In the genomic region with DNA sequence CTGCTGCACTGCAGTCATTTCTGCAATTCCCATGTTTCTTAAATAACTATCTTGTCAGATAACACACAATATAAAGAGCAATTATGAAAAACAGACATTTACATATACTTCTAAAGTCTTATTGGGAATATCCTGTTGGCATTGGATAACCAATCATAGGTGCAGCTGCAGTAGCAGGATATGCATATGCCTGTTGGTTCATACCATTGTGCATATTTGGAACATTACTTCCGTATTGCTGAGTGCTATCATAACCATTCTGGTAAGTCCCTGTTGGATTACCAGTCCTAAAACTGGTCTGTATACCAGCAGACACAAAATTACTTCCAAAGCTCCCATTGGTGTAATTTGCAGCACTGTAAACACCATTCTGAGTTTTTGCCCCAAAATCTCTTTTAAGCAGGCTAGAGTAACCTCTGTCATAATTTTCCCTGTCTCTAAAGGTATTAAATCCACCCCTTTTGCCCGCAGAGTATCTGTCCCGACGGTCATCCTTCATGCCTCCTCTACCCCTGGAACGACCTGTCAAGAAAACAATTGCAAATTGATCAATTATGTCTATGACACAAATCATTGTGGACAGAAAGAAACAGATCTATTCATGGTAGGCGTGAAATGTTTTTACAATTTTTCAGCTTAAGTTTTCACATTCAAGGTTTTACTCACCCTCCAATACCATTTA, we compare ENCODE assay signal across 12 cellular contexts. TPM values are rescaled to one million over a fixed set of nuclear protein-coding genes. Genes with fewer than 3 reads are reported as not detected.
DNase-seq lines count a peak whose midpoint lies in the region; ATAC-seq and TF ChIP-seq lines count a peak whose summit lies in the region.
"Had no signal": no experiment of that assay in that cellular context is flagged by ENCODE, and none has a peak within 500 bp of the region (broad histone marks: within the 10 kb centered on the region; RNA-seq: fewer than 3 reads in every experiment).

No MANE protein-coding gene starts in this region.

- peak overlapping the region; percentile 67 for H3K27ac Mint-ChIP-seq in activated naive CD8-positive, alpha-beta T cell treated with anti-CD3 and anti-CD28 coated beads for 36 hours
- H3K27ac Mint-ChIP-seq in mesothelial cell of epicardium = peak overlapping the region; percentile 72

- H3K4me1 Mint-ChIP-seq in activated naive CD8-positive, alpha-beta T cell treated with anti-CD3 and anti-CD28 coated beads for 36 hours = peaks cover 74% of the 10 kb centered on the region
- peaks cover 47% of the 10 kb centered on the region for H3K4me1 Mint-ChIP-seq in mesothelial cell of epicardium

- peaks cover 79 to 88% (median 83%) of the 10 kb centered on the region in 10 experiments for H3K4me1 ChIP-seq in BLaER1 treated with 17β-estradiol and CSF1 and Interleukin-3, amounts not matched to agents 10 nM and 100 nM
- H3K4me1 ChIP-seq in heart left ventricle = peaks cover 5 to 91% (median 70%) of the 10 kb centered on the region in 12 donors

- peak overlapping the region in 1 of 11 experiments; percentile 4; a peak in 4 of 22 replicates for H3K9ac ChIP-seq in BLaER1 treated with 17β-estradiol and CSF1 and Interleukin-3, amounts not matched to agents 10 nM and 100 nM

- TF ChIP-seq POLR2A in heart left ventricle (IDR thresholded peaks at IDR 0.05) = no peak

- DNase-seq in HS-5 (ENCODE audit: low read depth) (peak; percentile 29), mesothelial cell of epicardium (ENCODE audit: low spot score in 2 of 2, unreplicated experiment in 2 of 2) (no peak), NCI-H774 (lab: John Stamatoyannopoulos, UW) (no peak), heart left ventricle (no peak)
- no peak for DNase-seq in activated naive CD8-positive, alpha-beta T cell treated with anti-CD3 and anti-CD28 coated beads for 36 hours
- DNase-seq: activated CD4-positive, alpha-beta T cell treated with anti-CD3 and anti-CD28 coated beads, Interleukin-2, amount 10 ng/mL, durations not matched to agents 7 days and 5 days; stimulated activated CD4-positive, alpha-beta T cell treated with anti-CD3 and anti-CD28 coated beads, Interleukin-4, amount 100 ng/mL, for 1 hour; upper lobe of right lung had no signal

- H3K36me3 ChIP-seq in BLaER1 treated with 17β-estradiol and CSF1 and Interleukin-3, amounts not matched to agents 10 nM and 100 nM = peaks cover 68 to 76% (median 74%) of the 10 kb centered on the region in 11 experiments
- peaks cover 13 to 77% (median 75%) of the 10 kb centered on the region in 9 donors for H3K36me3 ChIP-seq in heart left ventricle

- H4K20me1 ChIP-seq in BLaER1 treated with 17β-estradiol and CSF1 and Interleukin-3, amounts not matched to agents 10 nM and 100 nM = peaks cover 77 to 92% (median 79%) of the 10 kb centered on the region in 11 experiments

- no peaks in the 10 kb centered on the region for H3K9me3 ChIP-seq in BLaER1 treated with 17β-estradiol and CSF1 and Interleukin-3, amounts not matched to agents 10 nM and 100 nM (replicated peaks in 1 of 11)
- no peaks in the 10 kb centered on the region for H3K9me3 ChIP-seq in heart left ventricle
- H3K9me3 ChIP-seq: upper lobe of right lung had no signal

- H3K27ac ChIP-seq in BLaER1 treated with 17β-estradiol and CSF1 and Interleukin-3, amounts not matched to agents 10 nM and 100 nM = no peak overlapping the region
- H3K27ac ChIP-seq in heart left ventricle = no peak overlapping the region
- H3K27ac ChIP-seq: upper lobe of right lung had no signal

- peak overlapping the region; percentile 2 to 96 (median 90); a peak in 19 of 22 replicates for H3K4me2 ChIP-seq in BLaER1 treated with 17β-estradiol and CSF1 and Interleukin-3, amounts not matched to agents 10 nM and 100 nM

- no peaks in the 10 kb centered on the region for H3K9me3 Mint-ChIP-seq in activated naive CD8-positive, alpha-beta T cell treated with anti-CD3 and anti-CD28 coated beads for 36 hours
- no peaks in the 10 kb centered on the region for H3K9me3 Mint-ChIP-seq in mesothelial cell of epicardium
- H3K9me3 Mint-ChIP-seq: activated CD4-positive, alpha-beta T cell treated with anti-CD3 and anti-CD28 coated beads, Interleukin-2, amount 10 ng/mL, durations not matched to agents 7 days and 5 days had no signal

- H3K27me3 Mint-ChIP-seq in activated naive CD8-positive, alpha-beta T cell treated with anti-CD3 and anti-CD28 coated beads for 36 hours = no peaks in the 10 kb centered on the region
- H3K27me3 Mint-ChIP-seq in mesothelial cell of epicardium (ENCODE audit: low read depth) = no peaks in the 10 kb centered on the region
- H3K27me3 Mint-ChIP-seq: activated CD4-positive, alpha-beta T cell treated with anti-CD3 and anti-CD28 coated beads, Interleukin-2, amount 10 ng/mL, durations not matched to agents 7 days and 5 days had no signal

- peak overlapping the region in 2 of 10 experiments; percentile 6 to 16; a peak in 1 of 20 replicates for H3K4me3 ChIP-seq in BLaER1 treated with 17β-estradiol and CSF1 and Interleukin-3, amounts not matched to agents 10 nM and 100 nM
- H3K4me3 ChIP-seq in heart left ventricle = no peak overlapping the region
- H3K4me3 ChIP-seq: upper lobe of right lung had no signal

- no peak for TF ChIP-seq CTCF in mesothelial cell of epicardium (IDR thresholded peaks at IDR 0.05; ENCODE audit: unreplicated experiment)
- no peak for TF ChIP-seq CTCF in heart left ventricle (IDR thresholded peaks at IDR 0.05)

- ATAC-seq in GM21576 (IDR thresholded peaks at IDR 0.05; ENCODE audit: unreplicated experiment) = no peak
- ATAC-seq in GM21529 (IDR thresholded peaks at IDR 0.05; ENCODE audit: unreplicated experiment) = no peak
- ATAC-seq in heart left ventricle = no peak
- ATAC-seq: upper lobe of right lung had no signal

- intact Hi-C loops in heart left ventricle (cut with DNase I) = loop anchor here in 7 of 10 donors (5.0 to 10.0 kb wide), 5 partner anchors 78 to 675 kb away; partner anchors contain the start of genes FTSJ3 (in 1 of the 7) and PSMC5 (in 1 of the 7)

- no peak overlapping the region for H3K4me3 Mint-ChIP-seq in activated naive CD8-positive, alpha-beta T cell treated with anti-CD3 and anti-CD28 coated beads for 36 hours
- H3K4me3 Mint-ChIP-seq in mesothelial cell of epicardium = no peak overlapping the region
- H3K4me3 Mint-ChIP-seq: activated CD4-positive, alpha-beta T cell treated with anti-CD3 and anti-CD28 coated beads, Interleukin-2, amount 10 ng/mL, durations not matched to agents 7 days and 5 days had no signal

- H3K27me3 ChIP-seq in BLaER1 treated with 17β-estradiol and CSF1 and Interleukin-3, amounts not matched to agents 10 nM and 100 nM = no peaks in the 10 kb centered on the region
- no peaks in the 10 kb centered on the region for H3K27me3 ChIP-seq in heart left ventricle
- H3K27me3 ChIP-seq: upper lobe of right lung had no signal

- 76 to 85% (median 80%) methylated on average over 6 of the region's 6 CpGs for WGBS in heart left ventricle, 4 donors

- peaks cover 72% of the 10 kb centered on the region for H3K36me3 Mint-ChIP-seq in activated naive CD8-positive, alpha-beta T cell treated with anti-CD3 and anti-CD28 coated beads for 36 hours
- H3K36me3 Mint-ChIP-seq in mesothelial cell of epicardium = peaks cover 47% of the 10 kb centered on the region

RNA-seq across cellular contexts. Expression of gene POLG2, which starts 3.1 kb away (rescaled TPM):
- total RNA-seq in activated naive CD8-positive, alpha-beta T cell treated with anti-CD3 and anti-CD28 coated beads for 36 hours = 10 to 100 TPM; 28.6 to 32.8 TPM
- 30.9 to 32.2 TPM (median 31.7 TPM) in 3 replicates for total RNA-seq in mesothelial cell of epicardium
- total RNA-seq in heart left ventricle = 1 to 10 TPM; 1.4 to 8.7 (median 5.7) TPM
- 1 to 10 TPM; 5.4 to 5.9 TPM for polyA plus RNA-seq in heart left ventricle

RNA-seq across cellular contexts. Expression of gene DDX5, which starts 6.1 kb away (rescaled TPM):
- 100 to 1,000 TPM; 719 to 745 TPM for total RNA-seq in activated naive CD8-positive, alpha-beta T cell treated with anti-CD3 and anti-CD28 coated beads for 36 hours
- total RNA-seq in mesothelial cell of epicardium (886 to 925 TPM (median 921 TPM) in 3 replicates), heart left ventricle (100 to 1,000 TPM; 183 to 521 (median 332) TPM)
- polyA plus RNA-seq in heart left ventricle = 100 to 1,000 TPM; 254 to 382 TPM

RNA-seq across cellular contexts. Expression of gene CEP95, which starts 6.8 kb away (rescaled TPM):
- total RNA-seq in activated naive CD8-positive, alpha-beta T cell treated with anti-CD3 and anti-CD28 coated beads for 36 hours = 10 to 100 TPM; 39.3 to 39.7 TPM
- total RNA-seq in mesothelial cell of epicardium (128 to 135 TPM (median 132 TPM) in 3 replicates), heart left ventricle (10 to 100 TPM in 7 of 9 donors, 1 to 10 TPM in 2; 9.4 to 25.1 (median 13.1) TPM)
- polyA plus RNA-seq in heart left ventricle = 10 to 100 TPM; 10.6 to 15.4 TPM

RNA-seq across cellular contexts. Expression of gene MILR1, which starts 51.0 kb away (rescaled TPM):
- total RNA-seq in activated naive CD8-positive, alpha-beta T cell treated with anti-CD3 and anti-CD28 coated beads for 36 hours = under 1 TPM; 0.49 to 0.68 TPM
- 0.40 to 0.54 TPM in 2 of 3 replicates, not detected in the other for total RNA-seq in mesothelial cell of epicardium
- 10 to 100 TPM in 1 of 9 donors, 1 to 10 TPM in 7, under 1 TPM in 1; 0.95 to 23.0 (median 2.4) TPM for total RNA-seq in heart left ventricle
- 1 to 10 TPM; 1.6 to 1.7 TPM for polyA plus RNA-seq in heart left ventricle
- total RNA-seq: G401 had no signal
